In the genomic region with DNA sequence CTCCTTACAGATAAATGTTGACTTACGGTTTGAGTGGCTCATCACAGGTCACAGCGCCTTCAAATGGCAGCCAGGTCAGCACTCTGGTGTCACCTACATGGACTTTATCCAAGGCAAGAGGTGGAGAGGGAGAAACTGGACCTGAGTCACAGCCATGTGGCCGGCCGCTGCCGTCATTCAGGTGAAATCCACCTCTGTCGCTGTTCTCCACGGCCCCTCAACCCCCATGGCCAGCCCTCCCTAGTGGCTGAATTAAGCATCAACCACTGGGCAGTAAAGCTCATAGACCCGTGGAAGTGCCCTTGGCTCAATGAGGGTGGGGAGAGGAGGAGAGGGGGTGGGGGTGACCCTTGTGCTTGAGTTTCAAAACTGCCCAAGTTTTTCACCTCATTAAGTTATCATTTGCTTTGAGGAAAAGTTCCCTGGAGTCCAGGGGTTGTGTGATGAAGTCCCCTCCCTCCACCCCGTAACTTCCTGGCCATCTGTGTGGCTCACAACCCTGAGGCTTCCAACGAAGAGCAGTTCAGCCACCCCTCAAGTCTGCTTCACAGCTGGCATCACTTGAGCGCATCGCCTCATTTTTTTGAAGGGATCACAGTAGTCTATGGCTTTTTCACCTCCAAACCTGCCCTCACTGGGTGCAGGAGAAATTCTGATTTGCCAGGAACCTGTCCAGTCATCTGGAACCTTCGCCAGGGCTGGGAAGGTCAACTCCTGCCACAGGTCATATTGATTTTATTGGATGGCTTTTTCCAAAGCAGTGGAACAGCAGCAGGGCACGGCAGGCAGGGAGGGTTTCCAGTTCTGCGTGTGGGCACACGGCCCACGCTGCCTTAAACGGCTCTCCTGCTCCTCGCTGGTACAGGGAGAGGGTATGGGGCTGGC, we compare ENCODE assay signal across 13 cellular contexts. TPM values are rescaled to one million over a fixed set of nuclear protein-coding genes. Genes with fewer than 3 reads are reported as not detected.
"Had no signal": no experiment of that assay in that cellular context is flagged by ENCODE, and none has a peak within 500 bp of the region (broad histone marks: within the 10 kb centered on the region; RNA-seq: fewer than 3 reads in every experiment).

No MANE protein-coding gene starts in this region.

- H3K27me3 ChIP-seq: adrenal gland, colonic mucosa, upper lobe of right lung had no signal

- H3K27ac Mint-ChIP-seq: activated T-helper 2 cell treated with anti-CD3 and anti-CD28 coated beads, Interferon-gamma antibody, Interleukin-2, Interleukin-4, amounts not matched to agents 10 μg/mL and 5 μg/mL and 100 μg/mL, durations not matched to agents 14 hours and 24 hours and 36 hours; stimulated activated naive CD8-positive, alpha-beta T cell treated with anti-CD3 and anti-CD28 coated beads, Interleukin-15, Interleukin-2, amounts not matched to agents 100 ng/mL and 50 ng/mL, for 24 hours; T-helper 17 cell had no signal

- H3K4me3 Mint-ChIP-seq: stimulated activated naive CD8-positive, alpha-beta T cell treated with anti-CD3 and anti-CD28 coated beads, Interleukin-15, Interleukin-2, amounts not matched to agents 100 ng/mL and 50 ng/mL, for 24 hours; T-helper 17 cell had no signal

- ATAC-seq: heart right ventricle, T-helper 17 cell, upper lobe of right lung had no signal

- H3K9me3 Mint-ChIP-seq: activated T-helper 2 cell treated with anti-CD3 and anti-CD28 coated beads, Interferon-gamma antibody, Interleukin-2, Interleukin-4, amounts not matched to agents 10 μg/mL and 5 μg/mL and 100 μg/mL, durations not matched to agents 14 hours and 24 hours and 36 hours; stimulated activated naive CD8-positive, alpha-beta T cell treated with anti-CD3 and anti-CD28 coated beads, Interleukin-15, Interleukin-2, amounts not matched to agents 100 ng/mL and 50 ng/mL, for 24 hours had no signal

- H3K36me3 ChIP-seq: adrenal gland, colonic mucosa, heart right ventricle, upper lobe of right lung had no signal

- DNase-seq: activated naive CD4-positive, alpha-beta T cell treated with anti-CD3 and anti-CD28 coated beads, Interleukin-2, amount 50 U/mL, for 16 hours; adrenal gland; colonic mucosa; heart right ventricle; stimulated activated CD4-positive, alpha-beta T cell treated with anti-CD3 and anti-CD28 coated beads, Interleukin-4, amount 100 ng/mL, for 24 hours; T-helper 17 cell; upper lobe of right lung had no signal

- H3K4me3 ChIP-seq: adrenal gland, colonic mucosa, heart right ventricle, upper lobe of right lung had no signal

RNA-seq across cellular contexts. Expression of a gene that starts 43.5 kb away (rescaled TPM):
- total RNA-seq: activated T-helper 2 cell treated with anti-CD3 and anti-CD28 coated beads, Interferon-gamma antibody, Interleukin-2, Interleukin-4, amounts not matched to agents 10 μg/mL and 5 μg/mL and 100 μg/mL, durations not matched to agents 14 hours and 24 hours and 36 hours; frontal cortex; lung microvascular endothelial cell; T-helper 17 cell; temporal lobe; upper lobe of right lung had no signal
- polyA plus RNA-seq: neural cell had no signal
